21 cellular contexts compared by ENCODE assay signal in genomic region chr9:31854187-31854586, GRCh38.
DNase-seq lines count a peak whose midpoint lies in the region; ATAC-seq, FAIRE-seq and TF ChIP-seq lines count a peak whose summit lies in the region.
"Had no signal": no experiment of that assay in that cellular context is flagged by ENCODE, and none has a peak within 500 bp of the region (broad histone marks: within the 10 kb centered on the region; RNA-seq: fewer than 3 reads in every experiment).

No MANE protein-coding gene starts in this region.

- H3K4me3 ChIP-seq in bronchial epithelial cell (ENCODE audit: low read depth, low read length) (no peak overlapping the region), neuronal stem cell (ENCODE audit: low read length in 2 of 2) (peak overlapping the region in 1 of 2 donors; percentile 9), hepatocyte (no peak overlapping the region)
- H3K4me3 ChIP-seq: GM12878, HAP-1 had no signal

- no peak for ATAC-seq in HG02884 (IDR thresholded peaks at IDR 0.05; ENCODE audit: unreplicated experiment)
- ATAC-seq: GM12878 had no signal

- H3K14ac ChIP-seq in neuronal stem cell (ENCODE audit: low read length): peak overlapping the region; percentile 71

- H3K9me3 ChIP-seq in neuronal stem cell (replicated peaks in 1 of 2; ENCODE audit: control insufficient read depth in 2 of 2, insufficient read depth in 1 of 2, low read depth in 1 of 2, low read length in 2 of 2) (peaks cover 0 to 5% of the 10 kb centered on the region in 2 donors), hepatocyte (ENCODE audit: low read depth) (no peaks in the 10 kb centered on the region)
- H3K9me3 ChIP-seq: BE2C, HAP-1 had no signal

- H2BK120ac ChIP-seq in neuronal stem cell (ENCODE audit: low read depth, low read length): no peak overlapping the region

- H4K91ac ChIP-seq in neuronal stem cell (ENCODE audit: low read depth, low read length, poor library complexity): peak overlapping the region; percentile 100

- no peak overlapping the region for H2BK15ac ChIP-seq in neuronal stem cell (ENCODE audit: low read length)

- H3K79me1 ChIP-seq in neuronal stem cell (ENCODE audit: low read depth, low read length): no peaks in the 10 kb centered on the region

- WGBS in neuronal stem cell (ENCODE audit: extremely low coverage in 2 of 2, insufficient read length in 2 of 2, insufficient replicate concordance in 1 of 2), 2 donors: no CpG with 5 or more reads among the region's 3 CpGs
- 94% methylated on average over 3 of the region's 3 CpGs for WGBS in hepatocyte (ENCODE audit: low lambda C conversion rate, missing lambda C conversion rate)

- no peaks in the 10 kb centered on the region for H3K27me3 Mint-ChIP-seq in chondrocyte (ENCODE audit: low read depth)
- H3K27me3 Mint-ChIP-seq: CD4-positive, CD25-positive, alpha-beta regulatory T cell; CD8-positive, alpha-beta memory T cell; IgD-negative memory B cell had no signal

- H3K79me2 ChIP-seq in hepatocyte: no peaks in the 10 kb centered on the region

- H3K9me3 Mint-ChIP-seq in chondrocyte (ENCODE audit: low read depth): peaks cover 10% of the 10 kb centered on the region

- no peak overlapping the region for H2BK5ac ChIP-seq in neuronal stem cell (ENCODE audit: low read length)

- no peak overlapping the region for H3K4me3 Mint-ChIP-seq in chondrocyte (ENCODE audit: unreplicated experiment)
- H3K4me3 Mint-ChIP-seq: CD8-positive, alpha-beta memory T cell had no signal

- peak overlapping the region; percentile 95 for H3K23ac ChIP-seq in neuronal stem cell (ENCODE audit: low read depth, low read length, poor library complexity)

- H3K27ac Mint-ChIP-seq in chondrocyte (ENCODE audit: unreplicated experiment): no peak overlapping the region
- H3K27ac Mint-ChIP-seq: CD4-positive, CD25-positive, alpha-beta regulatory T cell; CD8-positive, alpha-beta memory T cell; IgD-negative memory B cell had no signal

- H3K4me1 ChIP-seq in neuronal stem cell (ENCODE audit: control insufficient read depth in 2 of 2, insufficient read depth in 1 of 2, low read depth in 1 of 2, low read length in 2 of 2): no peaks in the 10 kb centered on the region
- no peaks in the 10 kb centered on the region for H3K4me1 ChIP-seq in hepatocyte (ENCODE audit: insufficient read depth)
- H3K4me1 ChIP-seq: BE2C, HAP-1 had no signal

- H2AFZ ChIP-seq in neuronal stem cell (ENCODE audit: low read length) (no peak overlapping the region), hepatocyte (no peak overlapping the region)

- DNase-seq in bronchial epithelial cell (ENCODE audit: low read depth) (no peak), chondrocyte (ENCODE audit: low spot score) (peak; percentile 70), neuronal stem cell (ENCODE audit: low spot score) (no peak), urothelium cell line (ENCODE audit: low spot score) (no peak), hepatocyte (ENCODE audit: low spot score) (no peak)
- DNase-seq: ACHN; BE2C; C1 segment of cervical spinal cord; CD4-positive, CD25-positive, alpha-beta regulatory T cell; CD8-positive, alpha-beta memory T cell; COR-L47; DMS 273 treated with DMSO at 0.1 percent for 48 hours; DMS53; DND-41; EL had no signal

- H3K36me3 Mint-ChIP-seq in chondrocyte (ENCODE audit: low read depth): no peaks in the 10 kb centered on the region
- H3K36me3 Mint-ChIP-seq: CD4-positive, CD25-positive, alpha-beta regulatory T cell; CD8-positive, alpha-beta memory T cell; IgD-negative memory B cell had no signal

- no peak overlapping the region for H2AK5ac ChIP-seq in neuronal stem cell (ENCODE audit: low read depth, low read length)

- no peaks in the 10 kb centered on the region for H4K20me1 ChIP-seq in hepatocyte (ENCODE audit: insufficient read depth, poor library complexity, severe bottlenecking)

- no peaks in the 10 kb centered on the region for H3K4me1 Mint-ChIP-seq in chondrocyte (ENCODE audit: low read depth)
- H3K4me1 Mint-ChIP-seq: IgD-negative memory B cell had no signal

- no peak overlapping the region for H3K27ac ChIP-seq in neuronal stem cell (replicated peaks; ENCODE audit: low read length)
- H3K27ac ChIP-seq in hepatocyte: no peak overlapping the region

- H3K9me2 ChIP-seq in hepatocyte (replicated peaks; ENCODE audit: insufficient read depth): no peaks in the 10 kb centered on the region

- H2BK12ac ChIP-seq in neuronal stem cell (ENCODE audit: low read length): peak overlapping the region; percentile 63

- no peaks in the 10 kb centered on the region for H3K36me3 ChIP-seq in bronchial epithelial cell (ENCODE audit: control insufficient read depth, insufficient read depth, low read length)
- H3K36me3 ChIP-seq in neuronal stem cell (replicated peaks in 1 of 2; ENCODE audit: control insufficient read depth in 2 of 2, insufficient read depth in 2 of 2, low read length in 2 of 2): no peaks in the 10 kb centered on the region
- H3K36me3 ChIP-seq in hepatocyte (replicated peaks; ENCODE audit: insufficient read depth, low read depth): no peaks in the 10 kb centered on the region
- H3K36me3 ChIP-seq: BE2C, HAP-1 had no signal

- peak; percentile 52 for FAIRE-seq in bronchial epithelial cell (lab: Jason Lieb, UNC)
- peak; percentile 42 for FAIRE-seq in urothelium cell line (lab: Jason Lieb, UNC)
- FAIRE-seq: A204.1, GM12878, HTR-8/SVneo had no signal

- H4K8ac ChIP-seq in neuronal stem cell (ENCODE audit: low read depth, low read length): peak overlapping the region; percentile 82

- TF ChIP-seq CTCF in bronchial epithelial cell (IDR thresholded peaks at IDR 0.05; ENCODE audit: insufficient read depth, low read length, severe bottlenecking) (no peak), chondrocyte (IDR thresholded peaks at IDR 0.05) (no peak), hepatocyte (IDR thresholded peaks at IDR 0.05; ENCODE audit: poor library complexity) (no peak)

- H3K4me2 ChIP-seq in neuronal stem cell (ENCODE audit: insufficient read depth, low read length, poor library complexity, severe bottlenecking) (no peak overlapping the region), hepatocyte (no peak overlapping the region)

- H3K9ac ChIP-seq in neuronal stem cell (ENCODE audit: low read depth, low read length, poor library complexity): peak overlapping the region; percentile 83

- peak overlapping the region; percentile 58 for H3K18ac ChIP-seq in neuronal stem cell (ENCODE audit: low read length)

- H3K27me3 ChIP-seq in bronchial epithelial cell (ENCODE audit: control insufficient read depth, insufficient read depth, low read length) (no peaks in the 10 kb centered on the region), neuronal stem cell (ENCODE audit: control insufficient read depth in 3 of 3, insufficient read depth in 3 of 3, low read depth in 1 of 3, low read length in 3 of 3) (no peaks in the 10 kb centered on the region), hepatocyte (no peaks in the 10 kb centered on the region)
- H3K27me3 ChIP-seq: BE2C had no signal

- no peak overlapping the region for H3K4ac ChIP-seq in neuronal stem cell (ENCODE audit: low read length)
